ENCODE assay signal across 1 cellular context in genomic region chr9:128322342-128323191, GRCh38.
TF ChIP-seq lines count a peak whose summit lies in the region.

TSS of gene COQ4 (plus strand) at chr9:128322839. CDS start at chr9:128322859, 20 bp downstream.
TSS of gene TRUB2 (minus strand) at chr9:128322447. CDS start at chr9:128322408, 39 bp downstream.

TF ChIP-seq in GM12878, 131 proteins besides CTCF, POLR2A, EP300 and RAD21 (continued from another document and continues in another):
- TF ChIP-seq CUX1 (IDR thresholded peaks at IDR 0.05; ENCODE audit: insufficient replicate concordance, low read depth, low read length) (no peak), FOXK2 (IDR thresholded peaks at IDR 0.05) (peak; percentile 79), PKNOX1 (IDR thresholded peaks at IDR 0.05) (peak; percentile 65; the same call in 1 of the 2 replicates), NRF1 (conservative IDR thresholded peaks at IDR 0.05; ENCODE audit: low read depth, low read length) (no peak), STAT1 (conservative IDR thresholded peaks at IDR 0.05) (peak; percentile 98), CHD2 (IDR thresholded peaks at IDR 0.05; ENCODE audit: borderline replicate concordance, low read depth, low read length) (no peak; the same call in 1 of the 2 replicates), CHD1 (IDR thresholded peaks at IDR 0.05; ENCODE audit: low read depth, low read length) (peak; percentile 57; the same call in 1 of the 2 replicates), RUNX3 (IDR thresholded peaks at IDR 0.05; ENCODE audit: low read length) (peak; percentile 82), RELA (IDR thresholded peaks at IDR 0.05; ENCODE audit: borderline replicate concordance, partially characterized antibody) (peak; percentile 89), KDM1A (IDR thresholded peaks at IDR 0.05; ENCODE audit: borderline replicate concordance) (no peak), RCOR1 (conservative IDR thresholded peaks at IDR 0.05; ENCODE audit: low read depth, low read length) (peak; percentile 32; the same call in 1 of the 2 replicates), RB1 (IDR thresholded peaks at IDR 0.05; ENCODE audit: borderline replicate concordance) (peak; percentile 95; the same call in 1 of the 2 replicates), ZBTB11 (CRISPR knock-in tag; IDR thresholded peaks at IDR 0.05) (peak; percentile 96), MYC (IDR thresholded peaks at IDR 0.05; ENCODE audit: insufficient read depth, insufficient read length, insufficient replicate concordance, low read length, severe bottlenecking) (peak; percentile 81), SREBF1 (IDR thresholded peaks at IDR 0.05; ENCODE audit: low read length) (no peak), MAX (IDR thresholded peaks at IDR 0.05; ENCODE audit: low read depth, low read length) (peak; percentile 100), ZSCAN29 (IDR thresholded peaks at IDR 0.05) (peak; percentile 96), SKIL (IDR thresholded peaks at IDR 0.05; ENCODE audit: low read depth, poor library complexity, severe bottlenecking) (peak; percentile 36), HCFC1 (IDR thresholded peaks at IDR 0.05; ENCODE audit: low read length) (peak; percentile 92), HDGF (IDR thresholded peaks at IDR 0.05) (peak; percentile 90; the same call in 1 of the 2 replicates), BRCA1 (IDR thresholded peaks at IDR 0.05; ENCODE audit: low read depth, low read length) (no peak), RELB (IDR thresholded peaks at IDR 0.05; ENCODE audit: low read depth) (peak; percentile 99), ELK1 (IDR thresholded peaks at IDR 0.05; ENCODE audit: low read depth, low read length) (peak; percentile 78; the same call in 1 of the 2 replicates), GATAD2B (conservative IDR thresholded peaks at IDR 0.05; ENCODE audit: low read depth) (peak; percentile 66; the same call in 1 of the 2 replicates), YBX1 (IDR thresholded peaks at IDR 0.05) (no peak), JUNB (IDR thresholded peaks at IDR 0.05) (no peak; the same call in 1 of the 2 replicates), TCF12 (IDR thresholded peaks at IDR 0.05; ENCODE audit: low read depth, low read length) (0 out of 2 replicates have a peak, but pooled peaks have one; percentile 26), PAX5 (IDR thresholded peaks at IDR 0.05; ENCODE audit: borderline replicate concordance, low read depth, low read length) (no peak), ZNF384 (IDR thresholded peaks at IDR 0.05; ENCODE audit: borderline replicate concordance, low read depth, low read length) (no peak), NR2F1 (conservative IDR thresholded peaks at IDR 0.05) (peak; percentile 38), LARP7 (IDR thresholded peaks at IDR 0.05) (peak; percentile 78), ZNF592 (IDR thresholded peaks at IDR 0.05) (no peak), ZBTB4 (CRISPR knock-in tag; IDR thresholded peaks at IDR 0.05) (no peak)
